In the genomic region with DNA sequence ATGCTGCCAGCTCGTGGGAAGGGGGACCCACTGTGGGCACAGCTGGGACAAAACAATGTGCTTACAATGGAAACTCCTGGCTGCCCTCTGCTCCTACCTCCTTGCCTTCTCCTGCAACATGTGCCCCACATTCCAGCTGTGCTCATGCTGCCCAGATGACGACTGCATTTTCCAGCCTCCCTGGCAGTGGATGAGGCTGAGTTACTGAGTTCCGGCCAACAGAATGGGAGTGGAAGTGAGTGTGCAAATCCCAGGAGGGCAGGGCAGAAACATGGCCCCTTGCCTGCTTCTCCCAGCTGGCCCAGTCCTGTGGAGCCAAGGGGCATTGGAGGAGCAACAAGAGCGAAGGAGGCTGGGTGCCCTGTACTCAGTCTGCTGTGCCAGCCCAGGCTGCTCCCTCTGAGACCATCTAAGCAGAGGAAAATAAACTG, we compare ENCODE assay signal across 17 cellular contexts. TPM values are rescaled to one million over a fixed set of nuclear protein-coding genes. Genes with fewer than 3 reads are reported as not detected.
DNase-seq lines count a peak whose midpoint lies in the region; ATAC-seq and TF ChIP-seq lines count a peak whose summit lies in the region.
"Had no signal": no experiment of that assay in that cellular context is flagged by ENCODE, and none has a peak within 500 bp of the region (broad histone marks: within the 10 kb centered on the region; RNA-seq: fewer than 3 reads in every experiment).

No MANE protein-coding gene starts in this region.

- peak overlapping the region; percentile 65 to 69 for H3K27ac ChIP-seq in ascending aorta
- H3K27ac ChIP-seq in heart right ventricle = peak overlapping the region in 5 of 10 donors; percentile 4 to 45 (median 37)
- H3K27ac ChIP-seq in psoas muscle = no peak overlapping the region
- H3K27ac ChIP-seq in effector memory CD4-positive, alpha-beta T cell (ENCODE audit: insufficient read depth, low read length, poor library complexity, severe bottlenecking) = no peak overlapping the region
- H3K27ac ChIP-seq: thyroid gland had no signal

- DNase-seq in AG20443 (ENCODE audit: low spot score) (peak; percentile 68), ascending aorta (ENCODE audit: low spot score in 2 of 2) (peak in 1 of 2 donors; percentile 91), heart right ventricle (no peak), psoas muscle (peak; percentile 21 to 71), NCI-H1092 treated with DMSO at 0.1 percent for 48 hours (lab: John Stamatoyannopoulos, UW) (no peak), amygdala (lab: John Stamatoyannopoulos, UW) (no peak)
- no peak for DNase-seq in effector memory CD4-positive, alpha-beta T cell
- no peak for DNase-seq in activated T-cell treated with anti-CD3 and anti-CD28 coated beads, Interleukin-2, amount 50 U/mL, for 48 hours
- DNase-seq: effector CD4-positive, alpha-beta T cell; HFFc6; NCI-H2171 treated with DMSO at 0.1 percent for 48 hours; stimulated activated CD4-positive, alpha-beta T cell treated with anti-CD3 and anti-CD28 coated beads, Interleukin-12 subunit alpha, Interleukin-12 subunit beta, amount 100 ng/mL, for 4 hours; thyroid gland had no signal

- H3K36me3 ChIP-seq in ascending aorta (peaks cover 26 to 42% of the 10 kb centered on the region in 2 donors), heart right ventricle (no peaks in the 10 kb centered on the region), psoas muscle (ENCODE audit: insufficient read depth in 1 of 2, low read depth in 1 of 2) (peaks cover 0 to 12% of the 10 kb centered on the region in 2 donors)
- no peaks in the 10 kb centered on the region for H3K36me3 ChIP-seq in effector memory CD4-positive, alpha-beta T cell (ENCODE audit: control insufficient read depth, insufficient read depth, low read length)
- H3K36me3 ChIP-seq: thyroid gland had no signal

- H3K4me1 ChIP-seq in ascending aorta (peaks cover 4 to 19% of the 10 kb centered on the region in 2 donors), heart right ventricle (peaks cover 0 to 38% (median 12%) of the 10 kb centered on the region in 9 donors), psoas muscle (no peaks in the 10 kb centered on the region)
- no peaks in the 10 kb centered on the region for H3K4me1 ChIP-seq in effector memory CD4-positive, alpha-beta T cell (ENCODE audit: control insufficient read depth, insufficient read depth, low read length, poor library complexity, severe bottlenecking)
- H3K4me1 ChIP-seq: thyroid gland had no signal

- H3K27me3 ChIP-seq in ascending aorta (no peaks in the 10 kb centered on the region), heart right ventricle (no peaks in the 10 kb centered on the region), psoas muscle (ENCODE audit: insufficient read depth in 3 of 3, low read length in 2 of 3) (no peaks in the 10 kb centered on the region)
- no peaks in the 10 kb centered on the region for H3K27me3 ChIP-seq in effector memory CD4-positive, alpha-beta T cell (replicated peaks; ENCODE audit: control insufficient read depth, insufficient read depth, low read length, poor library complexity, severe bottlenecking)
- H3K27me3 ChIP-seq: thyroid gland had no signal

- H3K4me3 ChIP-seq in ascending aorta = no peak overlapping the region
- no peak overlapping the region for H3K4me3 ChIP-seq in heart right ventricle
- no peak overlapping the region for H3K4me3 ChIP-seq in psoas muscle
- H3K4me3 ChIP-seq in effector memory CD4-positive, alpha-beta T cell (ENCODE audit: insufficient read depth, low read depth, low read length, poor library complexity, severe bottlenecking) = no peak overlapping the region
- H3K4me3 ChIP-seq: lung, thyroid gland had no signal

- TF ChIP-seq CTCF in ascending aorta (IDR thresholded peaks at IDR 0.05) (no peak), heart right ventricle (IDR thresholded peaks at IDR 0.05) (no peak), psoas muscle (IDR thresholded peaks at IDR 0.05) (no peak)

- WGBS in heart right ventricle, 2 donors = 42 to 46% methylated on average over 4 of the region's 4 CpGs
- 30 to 45% (median 32%) methylated on average over 4 of the region's 4 CpGs for WGBS in psoas muscle, 3 donors

- H3K9me3 ChIP-seq in ascending aorta = peaks cover 0 to 13% of the 10 kb centered on the region in 2 donors
- H3K9me3 ChIP-seq in heart right ventricle = no peaks in the 10 kb centered on the region
- H3K9me3 ChIP-seq in psoas muscle = no peaks in the 10 kb centered on the region
- H3K9me3 ChIP-seq in effector memory CD4-positive, alpha-beta T cell (ENCODE audit: control insufficient read depth, low read length) = no peaks in the 10 kb centered on the region
- H3K9me3 ChIP-seq: thyroid gland had no signal

- ATAC-seq in heart right ventricle (peak; percentile 51 to 81 (median 72)), psoas muscle (peak; percentile 33 to 83 (median 52))
- ATAC-seq: natural killer cell treated with Interleukin-12 subunit alpha and Interleukin-12 subunit beta and Interleukin-15 and Interleukin-18, amount 100 ng/mL, for 72 hours had no signal

- intact Hi-C loops in ascending aorta (cut with DNase I) = loop anchor here (2.0 kb wide), 1 partner anchor 15 kb away; no protein-coding TSS in a partner anchor
- intact Hi-C loops in heart right ventricle (cut with DNase I) = loop anchor here in 1 of 10 donors (5.0 kb wide), 1 partner anchor 48 kb away; no protein-coding TSS in a partner anchor
- intact Hi-C loops in psoas muscle (cut with DNase I) = loop anchor here in 1 of 2 donors (5.0 kb wide), 1 partner anchor 33 kb away; no protein-coding TSS in a partner anchor

RNA-seq across cellular contexts. Expression of a gene that starts 17.1 kb away (rescaled TPM):
- total RNA-seq in ascending aorta (74.0 TPM), heart right ventricle (10 to 100 TPM; 13.5 to 57.1 (median 27.1) TPM), psoas muscle (10 to 100 TPM; 13.2 to 64.0 (median 33.0) TPM)
- polyA plus RNA-seq in heart right ventricle (10 to 100 TPM; 30.1 to 61.3 TPM), psoas muscle (10 to 100 TPM; 13.4 to 77.6 (median 44.0) TPM)

RNA-seq across cellular contexts. Expression of a gene that starts 54.6 kb away (rescaled TPM):
- total RNA-seq in ascending aorta (not detected), heart right ventricle (not detected), psoas muscle (not detected)
- polyA plus RNA-seq in heart right ventricle (not detected), psoas muscle (not detected)
- total RNA-seq: HFFc6; MCF 10A; natural killer cell treated with Interleukin-12 subunit alpha and Interleukin-12 subunit beta and Interleukin-15 and Interleukin-18, amount 100 ng/mL, for 72 hours; thyroid gland had no signal
- polyA plus RNA-seq: AG04450 had no signal

Comparison
In these comparisons a context has a peak if more than half of its experiments do, and no peak if none do; other contexts are left out.
1. DNase-seq: peak in AG20443 (single experiment) and psoas muscle (2 of 2); none in heart right ventricle (0 of 2), effector memory CD4-positive, alpha-beta T cell (0 of 3), NCI-H1092 treated with DMSO at 0.1 percent for 48 hours (single experiment), amygdala (0 of 56) and activated T-cell treated with anti-CD3 and anti-CD28 coated beads, Interleukin-2, amount 50 U/mL, for 48 hours (0 of 2).
2. H3K27ac ChIP-seq: peak in ascending aorta (2 of 2); none in psoas muscle (single experiment) and effector memory CD4-positive, alpha-beta T cell (single experiment).